ENCODE assay signal across 1 cellular context in the genomic region with DNA sequence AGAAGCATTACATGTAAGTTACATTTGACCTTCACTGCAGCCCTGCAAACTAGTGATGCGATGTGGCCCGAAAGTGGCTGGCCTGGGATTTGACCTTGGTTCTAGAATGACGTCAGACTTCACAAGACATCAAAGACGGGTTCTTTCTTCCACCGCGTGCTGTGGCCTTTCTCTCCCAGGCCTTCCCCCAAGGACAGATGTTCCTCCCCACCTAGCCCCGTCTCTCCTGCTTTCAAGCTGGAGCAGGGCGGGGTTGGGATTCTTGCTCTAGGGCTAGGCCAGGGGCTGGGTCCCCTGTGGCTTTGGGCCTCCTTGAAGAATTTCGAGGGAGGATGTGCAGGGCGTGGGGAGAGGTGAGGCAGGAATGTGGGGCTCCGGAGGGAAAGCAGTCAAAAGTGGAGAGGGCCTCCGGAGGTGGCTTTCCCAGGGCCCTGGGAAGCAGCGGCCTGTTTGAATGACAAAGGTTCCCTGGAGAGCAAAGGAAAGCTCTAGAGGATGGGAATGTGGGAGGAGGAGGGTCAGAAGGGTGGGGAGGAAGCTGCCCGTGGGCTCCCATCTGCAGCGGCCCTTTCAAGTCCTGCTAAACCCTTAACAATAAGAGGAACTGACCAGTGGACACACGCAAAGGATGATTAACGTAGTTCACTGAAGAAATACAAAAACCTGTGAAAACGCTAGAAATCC.
A peak's percentile ranks its signal among the peaks of the same experiment; 100 is the strongest.
TF ChIP-seq lines count a peak whose summit lies in the region.

No MANE protein-coding gene starts in this region.

TF ChIP-seq in HepG2, 621 proteins besides CTCF, POLR2A, EP300 and RAD21 (continued from another document and continues in another):
- TF ChIP-seq, protein P1, sequence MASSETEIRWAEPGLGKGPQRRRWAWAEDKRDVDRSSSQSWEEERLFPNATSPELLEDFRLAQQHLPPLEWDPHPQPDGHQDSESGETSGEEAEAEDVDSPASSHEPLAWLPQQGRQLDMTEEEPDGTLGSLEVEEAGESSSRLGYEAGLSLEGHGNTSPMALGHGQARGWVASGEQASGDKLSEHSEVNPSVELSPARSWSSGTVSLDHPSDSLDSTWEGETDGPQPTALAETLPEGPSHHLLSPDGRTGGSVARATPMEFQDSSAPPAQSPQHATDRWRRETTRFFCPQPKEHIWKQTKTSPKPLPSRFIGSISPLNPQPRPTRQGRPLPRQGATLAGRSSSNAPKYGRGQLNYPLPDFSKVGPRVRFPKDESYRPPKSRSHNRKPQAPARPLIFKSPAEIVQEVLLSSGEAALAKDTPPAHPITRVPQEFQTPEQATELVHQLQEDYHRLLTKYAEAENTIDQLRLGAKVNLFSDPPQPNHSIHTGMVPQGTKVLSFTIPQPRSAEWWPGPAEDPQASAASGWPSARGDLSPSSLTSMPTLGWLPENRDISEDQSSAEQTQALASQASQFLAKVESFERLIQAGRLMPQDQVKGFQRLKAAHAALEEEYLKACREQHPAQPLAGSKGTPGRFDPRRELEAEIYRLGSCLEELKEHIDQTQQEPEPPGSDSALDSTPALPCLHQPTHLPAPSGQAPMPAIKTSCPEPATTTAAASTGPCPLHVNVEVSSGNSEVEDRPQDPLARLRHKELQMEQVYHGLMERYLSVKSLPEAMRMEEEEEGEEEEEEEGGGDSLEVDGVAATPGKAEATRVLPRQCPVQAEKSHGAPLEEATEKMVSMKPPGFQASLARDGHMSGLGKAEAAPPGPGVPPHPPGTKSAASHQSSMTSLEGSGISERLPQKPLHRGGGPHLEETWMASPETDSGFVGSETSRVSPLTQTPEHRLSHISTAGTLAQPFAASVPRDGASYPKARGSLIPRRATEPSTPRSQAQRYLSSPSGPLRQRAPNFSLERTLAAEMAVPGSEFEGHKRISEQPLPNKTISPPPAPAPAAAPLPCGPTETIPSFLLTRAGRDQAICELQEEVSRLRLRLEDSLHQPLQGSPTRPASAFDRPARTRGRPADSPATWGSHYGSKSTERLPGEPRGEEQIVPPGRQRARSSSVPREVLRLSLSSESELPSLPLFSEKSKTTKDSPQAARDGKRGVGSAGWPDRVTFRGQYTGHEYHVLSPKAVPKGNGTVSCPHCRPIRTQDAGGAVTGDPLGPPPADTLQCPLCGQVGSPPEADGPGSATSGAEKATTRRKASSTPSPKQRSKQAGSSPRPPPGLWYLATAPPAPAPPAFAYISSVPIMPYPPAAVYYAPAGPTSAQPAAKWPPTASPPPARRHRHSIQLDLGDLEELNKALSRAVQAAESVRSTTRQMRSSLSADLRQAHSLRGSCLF (CRISPR knock-in tag; IDR thresholded peaks at IDR 0.05; ENCODE audit: borderline replicate concordance), result no peak
- TF ChIP-seq HDAC2 (CRISPR knock-in tag; IDR thresholded peaks at IDR 0.05), result peak; percentile 40; the same call in 1 of the 2 replicates
- TF ChIP-seq ZNF792 (CRISPR knock-in tag; IDR thresholded peaks at IDR 0.05), result no peak
- TF ChIP-seq ZNF563 (CRISPR knock-in tag; IDR thresholded peaks at IDR 0.05), result no peak
- TF ChIP-seq NR2C2 (CRISPR knock-in tag; IDR thresholded peaks at IDR 0.05; ENCODE audit: borderline replicate concordance), result peak; percentile 64; the same call in 1 of the 2 replicates
- TF ChIP-seq, protein P2, sequence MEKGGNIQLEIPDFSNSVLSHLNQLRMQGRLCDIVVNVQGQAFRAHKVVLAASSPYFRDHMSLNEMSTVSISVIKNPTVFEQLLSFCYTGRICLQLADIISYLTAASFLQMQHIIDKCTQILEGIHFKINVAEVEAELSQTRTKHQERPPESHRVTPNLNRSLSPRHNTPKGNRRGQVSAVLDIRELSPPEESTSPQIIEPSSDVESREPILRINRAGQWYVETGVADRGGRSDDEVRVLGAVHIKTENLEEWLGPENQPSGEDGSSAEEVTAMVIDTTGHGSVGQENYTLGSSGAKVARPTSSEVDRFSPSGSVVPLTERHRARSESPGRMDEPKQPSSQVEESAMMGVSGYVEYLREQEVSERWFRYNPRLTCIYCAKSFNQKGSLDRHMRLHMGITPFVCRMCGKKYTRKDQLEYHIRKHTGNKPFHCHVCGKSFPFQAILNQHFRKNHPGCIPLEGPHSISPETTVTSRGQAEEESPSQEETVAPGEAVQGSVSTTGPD (CRISPR knock-in tag; IDR thresholded peaks at IDR 0.05), result no peak
- peak; percentile 75 for TF ChIP-seq ZNF605 (CRISPR knock-in tag; IDR thresholded peaks at IDR 0.05)
- no peak for TF ChIP-seq MXD4 (CRISPR knock-in tag; IDR thresholded peaks at IDR 0.05)
- no peak for TF ChIP-seq RFXAP (CRISPR knock-in tag; IDR thresholded peaks at IDR 0.05; ENCODE audit: borderline replicate concordance)
- no peak for TF ChIP-seq POLR2AphosphoS2 (IDR thresholded peaks at IDR 0.05; ENCODE audit: low read depth, low read length)
- TF ChIP-seq MAFG (CRISPR knock-in tag; IDR thresholded peaks at IDR 0.05), result no peak
- TF ChIP-seq XBP1 (CRISPR knock-in tag; IDR thresholded peaks at IDR 0.05), result no peak
- no peak for TF ChIP-seq ZNF598 (CRISPR knock-in tag; IDR thresholded peaks at IDR 0.05; ENCODE audit: borderline replicate concordance)
- TF ChIP-seq, protein P3, sequence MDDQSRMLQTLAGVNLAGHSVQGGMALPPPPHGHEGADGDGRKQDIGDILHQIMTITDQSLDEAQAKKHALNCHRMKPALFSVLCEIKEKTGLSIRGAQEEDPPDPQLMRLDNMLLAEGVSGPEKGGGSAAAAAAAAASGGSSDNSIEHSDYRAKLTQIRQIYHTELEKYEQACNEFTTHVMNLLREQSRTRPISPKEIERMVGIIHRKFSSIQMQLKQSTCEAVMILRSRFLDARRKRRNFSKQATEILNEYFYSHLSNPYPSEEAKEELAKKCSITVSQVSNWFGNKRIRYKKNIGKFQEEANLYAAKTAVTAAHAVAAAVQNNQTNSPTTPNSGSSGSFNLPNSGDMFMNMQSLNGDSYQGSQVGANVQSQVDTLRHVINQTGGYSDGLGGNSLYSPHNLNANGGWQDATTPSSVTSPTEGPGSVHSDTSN (CRISPR knock-in tag; IDR thresholded peaks at IDR 0.05; ENCODE audit: borderline replicate concordance), result no peak
- no peak for TF ChIP-seq FOXP1 (IDR thresholded peaks at IDR 0.05)
- TF ChIP-seq FOXP1 (CRISPR knock-in tag; IDR thresholded peaks at IDR 0.05), result no peak
- TF ChIP-seq ZNF343 (CRISPR knock-in tag; IDR thresholded peaks at IDR 0.05), result no peak
- TF ChIP-seq ZSCAN9 (CRISPR knock-in tag; IDR thresholded peaks at IDR 0.05; ENCODE audit: borderline replicate concordance), result no peak
- no peak for TF ChIP-seq GABPB1 (CRISPR knock-in tag; IDR thresholded peaks at IDR 0.05)
- TF ChIP-seq LCORL (IDR thresholded peaks at IDR 0.05), result no peak
- peak; percentile 74 for TF ChIP-seq LCORL (CRISPR knock-in tag; IDR thresholded peaks at IDR 0.05)
- TF ChIP-seq ZNF232 (CRISPR knock-in tag; IDR thresholded peaks at IDR 0.05; ENCODE audit: borderline replicate concordance), result 0 out of 2 replicates have a peak, but pooled peaks have one; percentile 32
- no peak for TF ChIP-seq ZNF703 (CRISPR knock-in tag; IDR thresholded peaks at IDR 0.05; ENCODE audit: borderline replicate concordance)
- no peak for TF ChIP-seq PLSCR1 (CRISPR knock-in tag; IDR thresholded peaks at IDR 0.05; ENCODE audit: borderline replicate concordance)
- TF ChIP-seq ZNF18 (CRISPR knock-in tag; IDR thresholded peaks at IDR 0.05; ENCODE audit: insufficient replicate concordance), result no peak
- peak; percentile 78 for TF ChIP-seq ASH2L (IDR thresholded peaks at IDR 0.05; ENCODE audit: insufficient read length, low read depth, low read length)
- TF ChIP-seq, protein P4, sequence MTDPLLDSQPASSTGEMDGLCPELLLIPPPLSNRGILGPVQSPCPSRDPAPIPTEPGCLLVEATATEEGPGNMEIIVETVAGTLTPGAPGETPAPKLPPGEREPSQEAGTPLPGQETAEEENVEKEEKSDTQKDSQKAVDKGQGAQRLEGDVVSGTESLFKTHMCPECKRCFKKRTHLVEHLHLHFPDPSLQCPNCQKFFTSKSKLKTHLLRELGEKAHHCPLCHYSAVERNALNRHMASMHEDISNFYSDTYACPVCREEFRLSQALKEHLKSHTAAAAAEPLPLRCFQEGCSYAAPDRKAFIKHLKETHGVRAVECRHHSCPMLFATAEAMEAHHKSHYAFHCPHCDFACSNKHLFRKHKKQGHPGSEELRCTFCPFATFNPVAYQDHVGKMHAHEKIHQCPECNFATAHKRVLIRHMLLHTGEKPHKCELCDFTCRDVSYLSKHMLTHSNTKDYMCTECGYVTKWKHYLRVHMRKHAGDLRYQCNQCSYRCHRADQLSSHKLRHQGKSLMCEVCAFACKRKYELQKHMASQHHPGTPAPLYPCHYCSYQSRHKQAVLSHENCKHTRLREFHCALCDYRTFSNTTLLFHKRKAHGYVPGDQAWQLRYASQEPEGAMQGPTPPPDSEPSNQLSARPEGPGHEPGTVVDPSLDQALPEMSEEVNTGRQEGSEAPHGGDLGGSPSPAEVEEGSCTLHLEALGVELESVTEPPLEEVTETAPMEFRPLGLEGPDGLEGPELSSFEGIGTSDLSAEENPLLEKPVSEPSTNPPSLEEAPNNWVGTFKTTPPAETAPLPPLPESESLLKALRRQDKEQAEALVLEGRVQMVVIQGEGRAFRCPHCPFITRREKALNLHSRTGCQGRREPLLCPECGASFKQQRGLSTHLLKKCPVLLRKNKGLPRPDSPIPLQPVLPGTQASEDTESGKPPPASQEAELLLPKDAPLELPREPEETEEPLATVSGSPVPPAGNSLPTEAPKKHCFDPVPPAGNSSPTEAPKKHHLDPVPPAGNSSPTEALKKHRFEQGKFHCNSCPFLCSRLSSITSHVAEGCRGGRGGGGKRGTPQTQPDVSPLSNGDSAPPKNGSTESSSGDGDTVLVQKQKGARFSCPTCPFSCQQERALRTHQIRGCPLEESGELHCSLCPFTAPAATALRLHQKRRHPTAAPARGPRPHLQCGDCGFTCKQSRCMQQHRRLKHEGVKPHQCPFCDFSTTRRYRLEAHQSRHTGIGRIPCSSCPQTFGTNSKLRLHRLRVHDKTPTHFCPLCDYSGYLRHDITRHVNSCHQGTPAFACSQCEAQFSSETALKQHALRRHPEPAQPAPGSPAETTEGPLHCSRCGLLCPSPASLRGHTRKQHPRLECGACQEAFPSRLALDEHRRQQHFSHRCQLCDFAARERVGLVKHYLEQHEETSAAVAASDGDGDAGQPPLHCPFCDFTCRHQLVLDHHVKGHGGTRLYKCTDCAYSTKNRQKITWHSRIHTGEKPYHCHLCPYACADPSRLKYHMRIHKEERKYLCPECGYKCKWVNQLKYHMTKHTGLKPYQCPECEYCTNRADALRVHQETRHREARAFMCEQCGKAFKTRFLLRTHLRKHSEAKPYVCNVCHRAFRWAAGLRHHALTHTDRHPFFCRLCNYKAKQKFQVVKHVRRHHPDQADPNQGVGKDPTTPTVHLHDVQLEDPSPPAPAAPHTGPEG (CRISPR knock-in tag; IDR thresholded peaks at IDR 0.05), result no peak
- TF ChIP-seq ZFP62 (CRISPR knock-in tag; IDR thresholded peaks at IDR 0.05), result no peak
- TF ChIP-seq NFKBIZ (CRISPR knock-in tag; IDR thresholded peaks at IDR 0.05), result no peak
- no peak for TF ChIP-seq ZNF572 (CRISPR knock-in tag; IDR thresholded peaks at IDR 0.05)
- TF ChIP-seq ZNF83 (CRISPR knock-in tag; IDR thresholded peaks at IDR 0.05; ENCODE audit: borderline replicate concordance), result no peak
- TF ChIP-seq SMAD3 (CRISPR knock-in tag; IDR thresholded peaks at IDR 0.05), result no peak
- TF ChIP-seq, protein P5, sequence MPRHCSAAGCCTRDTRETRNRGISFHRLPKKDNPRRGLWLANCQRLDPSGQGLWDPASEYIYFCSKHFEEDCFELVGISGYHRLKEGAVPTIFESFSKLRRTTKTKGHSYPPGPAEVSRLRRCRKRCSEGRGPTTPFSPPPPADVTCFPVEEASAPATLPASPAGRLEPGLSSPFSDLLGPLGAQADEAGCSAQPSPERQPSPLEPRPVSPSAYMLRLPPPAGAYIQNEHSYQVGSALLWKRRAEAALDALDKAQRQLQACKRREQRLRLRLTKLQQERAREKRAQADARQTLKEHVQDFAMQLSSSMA (CRISPR knock-in tag; IDR thresholded peaks at IDR 0.05), result no peak
- no peak for TF ChIP-seq ZBTB2 (CRISPR knock-in tag; IDR thresholded peaks at IDR 0.05; ENCODE audit: low read depth)
- no peak for TF ChIP-seq ZNF350 (CRISPR knock-in tag; IDR thresholded peaks at IDR 0.05; ENCODE audit: borderline replicate concordance, low read depth)
- TF ChIP-seq STAG1 (CRISPR knock-in tag; IDR thresholded peaks at IDR 0.05), result no peak
- TF ChIP-seq ZNF713 (CRISPR knock-in tag; IDR thresholded peaks at IDR 0.05), result no peak
- TF ChIP-seq ZNF629 (CRISPR knock-in tag; conservative IDR thresholded peaks at IDR 0.05), result no peak
- TF ChIP-seq ZNF577 (CRISPR knock-in tag; IDR thresholded peaks at IDR 0.05; ENCODE audit: borderline replicate concordance, low read depth), result no peak
- TF ChIP-seq, protein P6, sequence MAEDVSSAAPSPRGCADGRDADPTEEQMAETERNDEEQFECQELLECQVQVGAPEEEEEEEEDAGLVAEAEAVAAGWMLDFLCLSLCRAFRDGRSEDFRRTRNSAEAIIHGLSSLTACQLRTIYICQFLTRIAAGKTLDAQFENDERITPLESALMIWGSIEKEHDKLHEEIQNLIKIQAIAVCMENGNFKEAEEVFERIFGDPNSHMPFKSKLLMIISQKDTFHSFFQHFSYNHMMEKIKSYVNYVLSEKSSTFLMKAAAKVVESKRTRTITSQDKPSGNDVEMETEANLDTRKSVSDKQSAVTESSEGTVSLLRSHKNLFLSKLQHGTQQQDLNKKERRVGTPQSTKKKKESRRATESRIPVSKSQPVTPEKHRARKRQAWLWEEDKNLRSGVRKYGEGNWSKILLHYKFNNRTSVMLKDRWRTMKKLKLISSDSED (CRISPR knock-in tag; IDR thresholded peaks at IDR 0.05), result no peak
- TF ChIP-seq RELA (CRISPR knock-in tag; IDR thresholded peaks at IDR 0.05), result no peak
- no peak; the same call in 1 of the 2 replicates for TF ChIP-seq THAP11 (CRISPR knock-in tag; IDR thresholded peaks at IDR 0.05)
- TF ChIP-seq ZNF570 (CRISPR knock-in tag; IDR thresholded peaks at IDR 0.05; ENCODE audit: borderline replicate concordance), result no peak
